20 cellular contexts compared by ENCODE assay signal in genomic region chr3:193418576-193419373, GRCh38. TPM values are rescaled to one million over a fixed set of nuclear protein-coding genes. Genes with fewer than 3 reads are reported as not detected.
DNase-seq lines count a peak whose midpoint lies in the region; ATAC-seq, FAIRE-seq and TF ChIP-seq lines count a peak whose summit lies in the region.
"Had no signal": no experiment of that assay in that cellular context is flagged by ENCODE, and none has a peak within 500 bp of the region (broad histone marks: within the 10 kb centered on the region; RNA-seq: fewer than 3 reads in every experiment).

No MANE protein-coding gene starts in this region.

- no peak overlapping the region for H3K14ac ChIP-seq in H1 (ENCODE audit: insufficient read length)

- intact Hi-C loops in HepG2 (cut with micrococcal nuclease; ENCODE audit: unreplicated experiment): no loop called here
- intact Hi-C loops in pancreas (cut with DNase I): no loop called here

- no peak overlapping the region for H4K91ac ChIP-seq in H1 (replicated peaks; ENCODE audit: insufficient read length, low read length)

- WGBS in H1 (ENCODE audit: extremely low coverage in 1 of 2, insufficient coverage in 1 of 2, insufficient read length in 1 of 2, insufficient replicate concordance in 2 of 2, low coverage in 1 of 2, low lambda C conversion rate in 2 of 2, missing lambda C conversion rate in 1 of 2), 2 experiments: 88% methylated on average over 4 of the region's 4 CpGs; no CpG with 5 or more reads in 1 of the 2 experiments
- 5% methylated on average over 4 of the region's 4 CpGs for WGBS in HepG2 (ENCODE audit: low lambda C conversion rate)
- 95 to 98% methylated on average over 2 to 4 of the region's 4 CpGs for WGBS in upper lobe of left lung, 2 donors
- WGBS in pancreas, 2 donors: 80 to 89% methylated on average over 4 of the region's 4 CpGs

- no peaks in the 10 kb centered on the region for H3K27me3 ChIP-seq in MG63
- no peaks in the 10 kb centered on the region for H3K27me3 ChIP-seq in H1 (replicated peaks in 1 of 4; ENCODE audit: control insufficient read depth in 3 of 4, extremely low read depth in 1 of 4, insufficient read depth in 3 of 4, low read length in 3 of 4)
- no peaks in the 10 kb centered on the region for H3K27me3 ChIP-seq in HepG2 (ENCODE audit: control insufficient read depth in 1 of 2, insufficient read depth in 2 of 2, low read length in 2 of 2)
- H3K27me3 ChIP-seq in upper lobe of left lung: no peaks in the 10 kb centered on the region
- H3K27me3 ChIP-seq in pancreas: no peaks in the 10 kb centered on the region
- H3K27me3 ChIP-seq: BLaER1 treated with 17β-estradiol and CSF1 and Interleukin-3, amounts not matched to agents 10 nM and 100 nM had no signal

- no peak overlapping the region for H3K56ac ChIP-seq in H1 (replicated peaks; ENCODE audit: insufficient read length, low read depth, low read length)

- DNase-seq in MG63: peak; percentile 31
- DNase-seq in H1 (ENCODE audit: low read depth in 1 of 2, low spot score in 2 of 2): no peak
- DNase-seq in HepG2 (ENCODE audit: low spot score): peak; percentile 3
- DNase-seq in upper lobe of left lung: no peak
- DNase-seq in pancreas: no peak
- DNase-seq in NCI-H1417 (lab: John Stamatoyannopoulos, UW): no peak
- DNase-seq in NCI-H2171 (lab: John Stamatoyannopoulos, UW): no peak
- DNase-seq: ACHN; CD4-positive, CD25-positive, alpha-beta regulatory T cell; DMS 273 treated with DMSO at 0.1 percent for 48 hours; DMS79; GOT3; HCEC 1CT; HFFc6; IMR-90 had no signal

- FAIRE-seq in H1 (lab: Jason Lieb, UNC) (no peak), HepG2 (lab: Jason Lieb, UNC) (no peak), pancreas (lab: Jason Lieb, UNC) (no peak)
- FAIRE-seq: GM12878 had no signal

- BruUV-seq in HepG2 (replicated peaks; lab: Mats Ljungman, UMichigan): no TSS peak

- H4K8ac ChIP-seq in H1 (ENCODE audit: extremely low read depth, insufficient read depth, low read length): no peak overlapping the region

- no peaks in the 10 kb centered on the region for H3K4me1 ChIP-seq in H1 (replicated peaks in 1 of 4; ENCODE audit: control insufficient read depth in 3 of 4, insufficient read depth in 4 of 4, low read length in 3 of 4)
- no peaks in the 10 kb centered on the region for H3K4me1 ChIP-seq in HepG2 (ENCODE audit: insufficient read depth, low read length)
- H3K4me1 ChIP-seq in upper lobe of left lung: no peaks in the 10 kb centered on the region
- H3K4me1 ChIP-seq in pancreas: no peaks in the 10 kb centered on the region
- H3K4me1 ChIP-seq: BLaER1 treated with 17β-estradiol and CSF1 and Interleukin-3, amounts not matched to agents 10 nM and 100 nM had no signal

- H3K23me2 ChIP-seq in H1 (ENCODE audit: low read depth, low read length): no peaks in the 10 kb centered on the region

- no peak for TF ChIP-seq RAD21 in H1 (IDR thresholded peaks at IDR 0.05 in 1 of 2, conservative IDR thresholded peaks at IDR 0.05 in 1 of 2; ENCODE audit: low read depth in 2 of 2, low read length in 2 of 2)
- no peak for TF ChIP-seq RAD21 in HepG2 (CRISPR knock-in tag; IDR thresholded peaks at IDR 0.05)

- H3K4me3 ChIP-seq in MG63 (no peak overlapping the region), H1 (ENCODE audit: extremely low read depth in 1 of 4, insufficient read depth in 2 of 4, low read depth in 3 of 4, low read length in 4 of 4) (no peak overlapping the region), HepG2 (replicated peaks in 1 of 3; ENCODE audit: insufficient read depth in 1 of 3, low read depth in 2 of 3, low read length in 3 of 3) (no peak overlapping the region), upper lobe of left lung (no peak overlapping the region), pancreas (no peak overlapping the region)
- H3K4me3 ChIP-seq: BLaER1 treated with 17β-estradiol and CSF1 and Interleukin-3, amounts not matched to agents 10 nM and 100 nM; GM12878 had no signal

- CTCF ChIA-PET in H1 (lab: Charles Lee; ENCODE audit: partially characterized antibody): interaction anchor here (0.6 to 1.3 kb wide), 4 partner anchors 8 to 710 kb away, joined by 3 to 4 read pairs (median 3); no protein-coding TSS in a partner anchor
- CTCF ChIA-PET in HepG2 (lab: Yijun Ruan, JAX; ENCODE audit: low intra/inter-chr PET ratio, low total read pairs): no interaction called here

- H2BK12ac ChIP-seq in H1 (ENCODE audit: low read depth, low read length): no peak overlapping the region

- H3K79me2 ChIP-seq in H1 (ENCODE audit: control insufficient read depth in 1 of 2, insufficient read depth in 2 of 2, low read length in 2 of 2) (no peaks in the 10 kb centered on the region), HepG2 (ENCODE audit: insufficient read depth, low read length) (no peaks in the 10 kb centered on the region)

- H3K9me3 ChIP-seq in MG63 (peaks cover 25% of the 10 kb centered on the region), H1 (ENCODE audit: insufficient read depth in 2 of 2, low read depth in 1 of 2, low read length in 1 of 2) (0 out of 4 replicates have a peak, but pooled peaks cover 0 to 7% of the 10 kb centered on the region in 2 experiments), HepG2 (ENCODE audit: low read length) (no peaks in the 10 kb centered on the region), upper lobe of left lung (peaks cover 0 to 4% (median 0%) of the 10 kb centered on the region in 4 donors), pancreas (peaks cover 0 to 4% (median 0%) of the 10 kb centered on the region in 4 donors)

- no peak overlapping the region for H2BK120ac ChIP-seq in H1 (replicated peaks; ENCODE audit: low read depth, low read length)

- in situ Hi-C loops in HepG2 (cut with HindIII; ENCODE audit: extremely low pct_ligation_motif_present, low pct_unique_long_range_greater_than_20kb): no loop called here

- no peak overlapping the region for H2BK20ac ChIP-seq in H1 (ENCODE audit: low read length)

- no peaks in the 10 kb centered on the region for H4K20me1 ChIP-seq in H1 (replicated peaks in 1 of 2; ENCODE audit: control insufficient read depth in 1 of 2, insufficient read depth in 2 of 2, low read length in 2 of 2)
- no peaks in the 10 kb centered on the region for H4K20me1 ChIP-seq in HepG2 (ENCODE audit: insufficient read depth, low read length)
- H4K20me1 ChIP-seq: BLaER1 treated with 17β-estradiol and CSF1 and Interleukin-3, amounts not matched to agents 10 nM and 100 nM had no signal

- no peak overlapping the region for H3K18ac ChIP-seq in H1 (ENCODE audit: extremely low read depth, low read length)

- TF ChIP-seq EP300 in H1 (IDR thresholded peaks at IDR 0.05; ENCODE audit: borderline replicate concordance in 1 of 2, low read depth in 2 of 2, low read length in 2 of 2): no peak
- TF ChIP-seq EP300 in HepG2 (IDR thresholded peaks at IDR 0.05; ENCODE audit: low read depth in 2 of 2, low read length in 2 of 2): no peak
- no peak for TF ChIP-seq EP300 in HepG2 (CRISPR knock-in tag; IDR thresholded peaks at IDR 0.05; ENCODE audit: borderline replicate concordance)
- TF ChIP-seq EP300 in upper lobe of left lung (IDR thresholded peaks at IDR 0.05): no peak

- H2BK5ac ChIP-seq in H1 (ENCODE audit: low read depth, low read length): peak overlapping the region; percentile 68; the same call in 1 of the 2 replicates

- H3K27ac ChIP-seq in H1 (ENCODE audit: low read depth, low read length) (no peak overlapping the region), HepG2 (ENCODE audit: extremely low read length, insufficient read depth, low read length) (no peak overlapping the region), upper lobe of left lung (no peak overlapping the region), pancreas (no peak overlapping the region)
- H3K27ac ChIP-seq: BLaER1 treated with 17β-estradiol and CSF1 and Interleukin-3, amounts not matched to agents 10 nM and 100 nM had no signal

- TF ChIP-seq CTCF in H1 (IDR thresholded peaks at IDR 0.05; ENCODE audit: control extremely low read depth in 1 of 3, insufficient read depth in 1 of 3, low read depth in 1 of 3, low read length in 3 of 3): peak in 1 of 3 experiments; percentile 10; a peak in 1 of 4 replicates
- TF ChIP-seq CTCF in HepG2 (CRISPR knock-in tag; IDR thresholded peaks at IDR 0.05): no peak
- no peak for TF ChIP-seq CTCF in upper lobe of left lung (IDR thresholded peaks at IDR 0.05)
- no peak for TF ChIP-seq CTCF in pancreas (IDR thresholded peaks at IDR 0.05)

- H3K9ac ChIP-seq in H1 (replicated peaks in 1 of 4; ENCODE audit: extremely low read depth in 1 of 4, low read depth in 3 of 4, low read length in 3 of 4) (no peak overlapping the region), HepG2 (ENCODE audit: insufficient read depth, low read depth, low read length) (no peak overlapping the region)
- H3K9ac ChIP-seq: BLaER1 treated with 17β-estradiol and CSF1 and Interleukin-3, amounts not matched to agents 10 nM and 100 nM had no signal

- ATAC-seq in HepG2: peak; percentile 81
- ATAC-seq in upper lobe of left lung (ENCODE audit: low FRiP score in 2 of 2): peak; percentile 26 to 55
- ATAC-seq in pancreas: no peak
- no peak for ATAC-seq in HG02588 (IDR thresholded peaks at IDR 0.05; ENCODE audit: unreplicated experiment)
- ATAC-seq: GM12878 had no signal

- no peak overlapping the region for H4K5ac ChIP-seq in H1 (ENCODE audit: insufficient read length, low read depth, low read length)

- H2AK5ac ChIP-seq in H1 (ENCODE audit: low read depth, low read length): no peak overlapping the region

- POLR2A ChIA-PET in H1 (lab: Charles Lee; ENCODE audit: partially characterized antibody) (no interaction called here), HepG2 (lab: Yijun Ruan, JAX) (no interaction called here)

- H3K36me3 ChIP-seq in MG63 (no peaks in the 10 kb centered on the region), H1 (ENCODE audit: control insufficient read depth in 2 of 4, insufficient read depth in 4 of 4, low read length in 3 of 4) (no peaks in the 10 kb centered on the region), HepG2 (replicated peaks in 1 of 2; ENCODE audit: control insufficient read depth in 1 of 2, insufficient read depth in 2 of 2, low read length in 2 of 2) (no peaks in the 10 kb centered on the region), upper lobe of left lung (peaks cover 0 to 14% (median 4%) of the 10 kb centered on the region in 4 donors), pancreas (peaks cover 0 to 15% (median 0%) of the 10 kb centered on the region in 3 donors)
- H3K36me3 ChIP-seq: BLaER1 treated with 17β-estradiol and CSF1 and Interleukin-3, amounts not matched to agents 10 nM and 100 nM had no signal

- no peak overlapping the region for H2AFZ ChIP-seq in H1 (ENCODE audit: low read length)
- H2AFZ ChIP-seq in HepG2 (ENCODE audit: low read length): no peak overlapping the region

- H3K79me1 ChIP-seq in H1 (ENCODE audit: low read depth, low read length): no peaks in the 10 kb centered on the region

- TF ChIP-seq POLR2A in H1 (IDR thresholded peaks at IDR 0.05; ENCODE audit: control extremely low read depth in 1 of 2, low read depth in 2 of 2, low read length in 2 of 2) (no peak), HepG2 (IDR thresholded peaks at IDR 0.05; ENCODE audit: insufficient read depth in 1 of 2, low read depth in 2 of 2, low read length in 2 of 2) (no peak), upper lobe of left lung (IDR thresholded peaks at IDR 0.05) (no peak)

- no peak overlapping the region for H2BK15ac ChIP-seq in H1 (ENCODE audit: low read length)

- no peak overlapping the region for H3K23ac ChIP-seq in H1 (ENCODE audit: insufficient read length)

- H3K4me2 ChIP-seq in H1 (ENCODE audit: insufficient read depth in 1 of 2, low read depth in 2 of 2, low read length in 2 of 2): no peak overlapping the region
- no peak overlapping the region for H3K4me2 ChIP-seq in HepG2 (ENCODE audit: low read depth, low read length)
- H3K4me2 ChIP-seq: BLaER1 treated with 17β-estradiol and CSF1 and Interleukin-3, amounts not matched to agents 10 nM and 100 nM had no signal

- H3K4ac ChIP-seq in H1 (replicated peaks; ENCODE audit: insufficient read length, low read depth, low read length): no peak overlapping the region

RNA-seq across cellular contexts. Expression of gene ATP13A5, which starts 40.2 kb away (rescaled TPM):
- total RNA-seq in MG63 (2014; rRNA removed; shearing (Covaris generic); ENCODE audit: low replicate concordance): not detected in 2 replicates
- total RNA-seq in H1 (2021; fragmentation: NEBNext Ultra II Directional; extraction: Animal tissue kit (Norgen Biotek cat#: 25700)): not detected in 2 replicates
- polyA plus RNA-seq in H1 (2011; rRNA removed) (not detected in 2 replicates), HepG2 (2011; rRNA removed) (not detected in 2 replicates), pancreas (under 1 TPM; 0.11 to 0.38 TPM)
- not detected for polyA plus RNA-seq in H1 (2011; cell fraction: cytosol; rRNA removed)
- not detected for polyA plus RNA-seq in H1 (2011; cell fraction: nucleus; rRNA removed)
- not detected in 4 replicates for polyA plus RNA-seq in H1 (2012, experiment 1 of 2)
- polyA plus RNA-seq in H1 (2012, experiment 2 of 2): not detected
- polyA plus RNA-seq in H1 (2013, experiment 1 of 2): not detected
- polyA plus RNA-seq in H1 (2013, experiment 2 of 2): not detected
- not detected in 2 replicates for polyA minus RNA-seq in H1 (2011; rRNA and poly(A)+ RNA removed)
- polyA minus RNA-seq in H1 (2011; cell fraction: cytosol; rRNA and poly(A)+ RNA removed): not detected
- polyA minus RNA-seq in H1 (2011; cell fraction: nucleus; rRNA and poly(A)+ RNA removed): not detected
- total RNA-seq in HepG2 (2016; rRNA removed; fragmentation: Illumina TruSeq; extraction: Trizol) (not detected in 2 replicates), upper lobe of left lung (1 to 10 TPM in 4 of 6 donors, under 1 TPM in 2; 0.66 to 8.9 (median 1.6) TPM), pancreas (under 1 TPM; 0.08 to 0.16 (median 0.14) TPM)
- not detected in 2 replicates for total RNA-seq in HepG2 (2016; cell fraction: cytosol; rRNA removed; fragmentation: Illumina TruSeq; extraction: Trizol; ENCODE audit: low read depth)
- total RNA-seq in HepG2 (2016; cell fraction: insoluble cytoplasmic fraction; rRNA removed; fragmentation: Illumina TruSeq; extraction: Trizol): not detected in 2 replicates
- total RNA-seq in HepG2 (2016; cell fraction: membrane; rRNA removed; fragmentation: Illumina TruSeq; extraction: Trizol): not detected in 2 replicates
- total RNA-seq in HepG2 (2016; cell fraction: nucleus; rRNA removed; fragmentation: Illumina TruSeq; extraction: Trizol): not detected in 2 replicates
- not detected in 2 replicates for polyA plus RNA-seq in HepG2 (2011; cell fraction: cytosol; rRNA removed)
- not detected in 2 replicates for polyA plus RNA-seq in HepG2 (2011; cell fraction: nucleus; rRNA removed)
- not detected in 2 replicates for polyA plus RNA-seq in HepG2 (2012)
- not detected in 2 replicates for polyA plus RNA-seq in HepG2 (2016; cell fraction: cytosol; fragmentation: Illumina TruSeq; extraction: Trizol; ENCODE audit: low read depth)
- polyA plus RNA-seq in HepG2 (2016; cell fraction: insoluble cytoplasmic fraction; fragmentation: Illumina TruSeq; extraction: Trizol; ENCODE audit: low read depth): not detected in 2 replicates
- polyA plus RNA-seq in HepG2 (2016; cell fraction: membrane; fragmentation: Illumina TruSeq; extraction: Trizol; ENCODE audit: low read depth): not detected in 2 replicates
- not detected in 2 replicates for polyA plus RNA-seq in HepG2 (2016; cell fraction: nucleus; fragmentation: Illumina TruSeq; extraction: Trizol; ENCODE audit: insufficient read depth, low read depth)
- not detected in 2 replicates for polyA minus RNA-seq in HepG2 (2011; rRNA and poly(A)+ RNA removed; ENCODE audit: low replicate concordance)
- not detected in 2 replicates for polyA minus RNA-seq in HepG2 (2011; cell fraction: cytosol; rRNA and poly(A)+ RNA removed)
- not detected in 2 replicates for polyA minus RNA-seq in HepG2 (2011; cell fraction: nucleus; rRNA and poly(A)+ RNA removed)
- total RNA-seq: A172; CD4-positive, CD25-positive, alpha-beta regulatory T cell; G401; GM12878; HFFc6; IMR-90 had no signal
- polyA plus RNA-seq: CD4-positive, CD25-positive, alpha-beta regulatory T cell; GM12878; IMR-90 had no signal

Comparison
In these comparisons a context has a peak if more than half of its experiments do, and no peak if none do; other contexts are left out.
1. DNase-seq: peak in MG63 (single experiment) and HepG2 (single experiment); none in H1 (0 of 2), upper lobe of left lung (0 of 2), pancreas (0 of 6), NCI-H1417 (0 of 3) and NCI-H2171 (single experiment).
2. ATAC-seq: peak in HepG2 (single experiment) and upper lobe of left lung (2 of 2); none in pancreas (0 of 4) and HG02588 (single experiment).